In the genomic region with DNA sequence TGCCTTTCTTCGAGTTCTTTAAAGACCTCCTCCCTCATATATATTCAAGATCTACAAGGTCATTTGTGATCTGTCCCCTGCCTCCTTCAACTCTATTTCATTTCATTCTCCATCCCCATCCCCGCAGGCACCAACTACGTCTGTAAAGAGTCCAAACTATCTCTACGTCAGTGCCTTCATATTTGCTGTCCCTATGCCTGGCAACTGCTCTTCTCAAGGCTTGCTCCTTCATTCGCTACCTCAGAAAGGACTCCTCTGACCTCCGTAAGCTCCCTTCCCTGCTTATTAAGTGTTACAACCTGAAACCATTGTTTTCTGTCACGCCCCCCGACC, we compare ENCODE assay signal across 2 cellular contexts.
TF ChIP-seq lines count a peak whose summit lies in the region.

No MANE protein-coding gene starts in this region.

TF ChIP-seq in K562, 482 proteins besides CTCF, POLR2A, EP300 and RAD21:
- TF ChIP-seq, protein P1, sequence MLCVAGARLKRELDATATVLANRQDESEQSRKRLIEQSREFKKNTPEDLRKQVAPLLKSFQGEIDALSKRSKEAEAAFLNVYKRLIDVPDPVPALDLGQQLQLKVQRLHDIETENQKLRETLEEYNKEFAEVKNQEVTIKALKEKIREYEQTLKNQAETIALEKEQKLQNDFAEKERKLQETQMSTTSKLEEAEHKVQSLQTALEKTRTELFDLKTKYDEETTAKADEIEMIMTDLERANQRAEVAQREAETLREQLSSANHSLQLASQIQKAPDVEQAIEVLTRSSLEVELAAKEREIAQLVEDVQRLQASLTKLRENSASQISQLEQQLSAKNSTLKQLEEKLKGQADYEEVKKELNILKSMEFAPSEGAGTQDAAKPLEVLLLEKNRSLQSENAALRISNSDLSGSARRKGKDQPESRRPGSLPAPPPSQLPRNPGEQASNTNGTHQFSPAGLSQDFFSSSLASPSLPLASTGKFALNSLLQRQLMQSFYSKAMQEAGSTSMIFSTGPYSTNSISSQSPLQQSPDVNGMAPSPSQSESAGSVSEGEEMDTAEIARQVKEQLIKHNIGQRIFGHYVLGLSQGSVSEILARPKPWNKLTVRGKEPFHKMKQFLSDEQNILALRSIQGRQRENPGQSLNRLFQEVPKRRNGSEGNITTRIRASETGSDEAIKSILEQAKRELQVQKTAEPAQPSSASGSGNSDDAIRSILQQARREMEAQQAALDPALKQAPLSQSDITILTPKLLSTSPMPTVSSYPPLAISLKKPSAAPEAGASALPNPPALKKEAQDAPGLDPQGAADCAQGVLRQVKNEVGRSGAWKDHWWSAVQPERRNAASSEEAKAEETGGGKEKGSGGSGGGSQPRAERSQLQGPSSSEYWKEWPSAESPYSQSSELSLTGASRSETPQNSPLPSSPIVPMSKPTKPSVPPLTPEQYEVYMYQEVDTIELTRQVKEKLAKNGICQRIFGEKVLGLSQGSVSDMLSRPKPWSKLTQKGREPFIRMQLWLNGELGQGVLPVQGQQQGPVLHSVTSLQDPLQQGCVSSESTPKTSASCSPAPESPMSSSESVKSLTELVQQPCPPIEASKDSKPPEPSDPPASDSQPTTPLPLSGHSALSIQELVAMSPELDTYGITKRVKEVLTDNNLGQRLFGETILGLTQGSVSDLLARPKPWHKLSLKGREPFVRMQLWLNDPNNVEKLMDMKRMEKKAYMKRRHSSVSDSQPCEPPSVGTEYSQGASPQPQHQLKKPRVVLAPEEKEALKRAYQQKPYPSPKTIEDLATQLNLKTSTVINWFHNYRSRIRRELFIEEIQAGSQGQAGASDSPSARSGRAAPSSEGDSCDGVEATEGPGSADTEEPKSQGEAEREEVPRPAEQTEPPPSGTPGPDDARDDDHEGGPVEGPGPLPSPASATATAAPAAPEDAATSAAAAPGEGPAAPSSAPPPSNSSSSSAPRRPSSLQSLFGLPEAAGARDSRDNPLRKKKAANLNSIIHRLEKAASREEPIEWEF (CRISPR knock-in tag; IDR thresholded peaks at IDR 0.05) = no peak
- TF ChIP-seq MAFF (IDR thresholded peaks at IDR 0.05; ENCODE audit: low read length) = no peak
- TF ChIP-seq ZKSCAN1 (IDR thresholded peaks at IDR 0.05; ENCODE audit: low read depth, low read length) = no peak
- TF ChIP-seq SRSF9 (IDR thresholded peaks at IDR 0.05; ENCODE audit: borderline replicate concordance, low read depth, low read length) = no peak
- TF ChIP-seq, protein P2, sequence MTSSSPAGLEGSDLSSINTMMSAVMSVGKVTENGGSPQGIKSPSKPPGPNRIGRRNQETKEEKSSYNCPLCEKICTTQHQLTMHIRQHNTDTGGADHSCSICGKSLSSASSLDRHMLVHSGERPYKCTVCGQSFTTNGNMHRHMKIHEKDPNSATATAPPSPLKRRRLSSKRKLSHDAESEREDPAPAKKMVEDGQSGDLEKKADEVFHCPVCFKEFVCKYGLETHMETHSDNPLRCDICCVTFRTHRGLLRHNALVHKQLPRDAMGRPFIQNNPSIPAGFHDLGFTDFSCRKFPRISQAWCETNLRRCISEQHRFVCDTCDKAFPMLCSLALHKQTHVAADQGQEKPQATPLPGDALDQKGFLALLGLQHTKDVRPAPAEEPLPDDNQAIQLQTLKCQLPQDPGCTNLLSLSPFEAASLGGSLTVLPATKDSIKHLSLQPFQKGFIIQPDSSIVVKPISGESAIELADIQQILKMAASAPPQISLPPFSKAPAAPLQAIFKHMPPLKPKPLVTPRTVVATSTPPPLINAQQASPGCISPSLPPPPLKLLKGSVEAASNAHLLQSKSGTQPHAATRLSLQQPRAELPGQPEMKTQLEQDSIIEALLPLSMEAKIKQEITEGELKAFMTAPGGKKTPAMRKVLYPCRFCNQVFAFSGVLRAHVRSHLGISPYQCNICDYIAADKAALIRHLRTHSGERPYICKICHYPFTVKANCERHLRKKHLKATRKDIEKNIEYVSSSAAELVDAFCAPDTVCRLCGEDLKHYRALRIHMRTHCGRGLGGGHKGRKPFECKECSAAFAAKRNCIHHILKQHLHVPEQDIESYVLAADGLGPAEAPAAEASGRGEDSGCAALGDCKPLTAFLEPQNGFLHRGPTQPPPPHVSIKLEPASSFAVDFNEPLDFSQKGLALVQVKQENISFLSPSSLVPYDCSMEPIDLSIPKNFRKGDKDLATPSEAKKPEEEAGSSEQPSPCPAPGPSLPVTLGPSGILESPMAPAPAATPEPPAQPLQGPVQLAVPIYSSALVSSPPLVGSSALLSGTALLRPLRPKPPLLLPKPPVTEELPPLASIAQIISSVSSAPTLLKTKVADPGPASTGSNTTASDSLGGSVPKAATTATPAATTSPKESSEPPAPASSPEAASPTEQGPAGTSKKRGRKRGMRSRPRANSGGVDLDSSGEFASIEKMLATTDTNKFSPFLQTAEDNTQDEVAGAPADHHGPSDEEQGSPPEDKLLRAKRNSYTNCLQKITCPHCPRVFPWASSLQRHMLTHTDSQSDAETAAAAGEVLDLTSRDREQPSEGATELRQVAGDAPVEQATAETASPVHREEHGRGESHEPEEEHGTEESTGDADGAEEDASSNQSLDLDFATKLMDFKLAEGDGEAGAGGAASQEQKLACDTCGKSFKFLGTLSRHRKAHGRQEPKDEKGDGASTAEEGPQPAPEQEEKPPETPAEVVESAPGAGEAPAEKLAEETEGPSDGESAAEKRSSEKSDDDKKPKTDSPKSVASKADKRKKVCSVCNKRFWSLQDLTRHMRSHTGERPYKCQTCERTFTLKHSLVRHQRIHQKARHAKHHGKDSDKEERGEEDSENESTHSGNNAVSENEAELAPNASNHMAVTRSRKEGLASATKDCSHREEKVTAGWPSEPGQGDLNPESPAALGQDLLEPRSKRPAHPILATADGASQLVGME (CRISPR knock-in tag; IDR thresholded peaks at IDR 0.05) = no peak
- no peak for TF ChIP-seq BRD4 (IDR thresholded peaks at IDR 0.05)
- no peak for TF ChIP-seq ZBTB17 (CRISPR knock-in tag; IDR thresholded peaks at IDR 0.05)
- no peak for TF ChIP-seq PHTF2 (CRISPR knock-in tag; IDR thresholded peaks at IDR 0.05)
- no peak for TF ChIP-seq WHSC1 (IDR thresholded peaks at IDR 0.05; ENCODE audit: low read length)
- TF ChIP-seq ZNF696 (CRISPR knock-in tag; conservative IDR thresholded peaks at IDR 0.05) = no peak
TF ChIP-seq in K562: peak in this region for 0.

TF ChIP-seq in liver, 16 proteins besides CTCF, POLR2A, EP300 and RAD21:
- TF ChIP-seq, protein P3, sequence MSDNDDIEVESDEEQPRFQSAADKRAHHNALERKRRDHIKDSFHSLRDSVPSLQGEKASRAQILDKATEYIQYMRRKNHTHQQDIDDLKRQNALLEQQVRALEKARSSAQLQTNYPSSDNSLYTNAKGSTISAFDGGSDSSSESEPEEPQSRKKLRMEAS (IDR thresholded peaks at IDR 0.05) = no peak
- TF ChIP-seq, protein P4, sequence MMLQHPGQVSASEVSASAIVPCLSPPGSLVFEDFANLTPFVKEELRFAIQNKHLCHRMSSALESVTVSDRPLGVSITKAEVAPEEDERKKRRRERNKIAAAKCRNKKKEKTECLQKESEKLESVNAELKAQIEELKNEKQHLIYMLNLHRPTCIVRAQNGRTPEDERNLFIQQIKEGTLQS (IDR thresholded peaks at IDR 0.05) = no peak
- TF ChIP-seq FOXA1 (IDR thresholded peaks at IDR 0.05) (no peak), GABPA (IDR thresholded peaks at IDR 0.05 in 1 of 2, conservative IDR thresholded peaks at IDR 0.05 in 1 of 2) (no peak), EGR1 (IDR thresholded peaks at IDR 0.05; ENCODE audit: low read depth in 2 of 2) (no peak), HNF4A (conservative IDR thresholded peaks at IDR 0.05) (no peak), TAF1 (conservative IDR thresholded peaks at IDR 0.05) (no peak)
